Comparison of ENCODE assay signal across 8 cellular contexts in the genomic region with DNA sequence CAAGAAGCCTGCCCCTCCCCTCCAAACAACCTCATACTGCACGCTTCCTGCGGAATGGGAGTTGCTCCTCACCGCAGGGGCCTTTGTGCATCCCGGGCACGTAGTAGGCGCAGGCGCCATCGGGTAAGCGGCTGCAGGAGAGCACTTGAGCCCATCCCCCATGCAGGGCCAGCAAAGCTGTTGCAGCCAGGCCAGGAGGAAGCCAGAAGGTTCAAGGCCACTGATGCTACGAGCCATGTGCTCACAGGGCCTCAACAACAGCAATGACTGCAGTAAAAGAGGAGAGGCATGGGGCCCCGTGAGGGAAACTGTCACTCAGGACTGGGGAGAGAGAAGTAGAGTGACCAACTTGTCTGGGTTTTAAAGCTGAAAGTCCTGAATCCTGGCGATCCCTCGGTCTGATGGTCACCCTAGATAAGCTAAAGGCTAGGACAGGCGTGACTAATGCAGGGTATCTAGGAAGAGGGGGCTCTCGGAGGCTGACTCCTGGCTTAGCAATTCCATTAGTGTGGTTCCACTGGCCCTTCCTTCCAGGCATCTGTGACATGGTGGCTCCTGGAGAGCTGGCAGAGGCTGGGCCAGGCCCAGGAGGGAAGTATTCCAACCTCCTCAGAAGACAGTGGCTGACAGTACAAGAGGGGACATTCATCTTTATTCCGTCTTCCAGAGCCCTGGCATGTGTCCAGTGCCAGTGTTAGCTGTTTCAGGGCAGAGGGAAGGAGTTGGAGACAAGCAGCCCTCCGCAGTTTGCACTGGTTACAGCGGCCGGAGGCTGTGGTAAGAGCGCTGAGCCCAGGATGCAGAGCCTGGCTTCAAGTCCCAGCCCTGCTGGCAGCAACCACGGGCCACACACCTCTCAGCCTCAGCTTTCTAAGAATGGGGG. TPM values are rescaled to one million over a fixed set of nuclear protein-coding genes. Genes with fewer than 3 reads are reported as not detected.
DNase-seq lines count a peak whose midpoint lies in the region; ATAC-seq and TF ChIP-seq lines count a peak whose summit lies in the region.

No MANE protein-coding gene starts in this region.

- intact Hi-C loops in left ventricle myocardium superior (cut with micrococcal nuclease): no loop called here

- H3K9me3 ChIP-seq in smooth muscle cell (replicated peaks; ENCODE audit: low read depth): no peaks in the 10 kb centered on the region

- no peaks in the 10 kb centered on the region for H3K27me3 Mint-ChIP-seq in T-helper 2 cell treated with Interferon-gamma antibody and Interleukin-4, amounts not matched to agents 5 μg/mL and 100 μg/mL, for 36 hours (ENCODE audit: low read depth)

- peaks cover 12% of the 10 kb centered on the region for H3F3A ChIP-seq in smooth muscle cell (ENCODE audit: low read depth)

- peaks cover 31% of the 10 kb centered on the region for H4K20me1 ChIP-seq in smooth muscle cell (ENCODE audit: low read depth)

- peaks cover 19% of the 10 kb centered on the region for H3K36me3 Mint-ChIP-seq in T-helper 2 cell treated with Interferon-gamma antibody and Interleukin-4, amounts not matched to agents 5 μg/mL and 100 μg/mL, for 36 hours (ENCODE audit: low read depth)

- peaks cover 10% of the 10 kb centered on the region for H3K4me1 ChIP-seq in smooth muscle cell (ENCODE audit: low read depth)

- no peaks in the 10 kb centered on the region for H3K36me3 ChIP-seq in smooth muscle cell (ENCODE audit: low read depth)

- ATAC-seq in SK-N-SH treated with all-trans-retinoic acid at 6 μM for 48 hours: peak; percentile 42
- peak; percentile 27 for ATAC-seq in left ventricle myocardium superior
- no peak for ATAC-seq in HG02973 (IDR thresholded peaks at IDR 0.05; ENCODE audit: unreplicated experiment)
- no peak for ATAC-seq in HG02870 (IDR thresholded peaks at IDR 0.05; ENCODE audit: unreplicated experiment)
- ATAC-seq in GM18502 (IDR thresholded peaks at IDR 0.05; ENCODE audit: poor library complexity, unreplicated experiment): no peak

- no peaks in the 10 kb centered on the region for H3K79me2 ChIP-seq in smooth muscle cell (ENCODE audit: low read depth)

- no peak overlapping the region for H2AFZ ChIP-seq in smooth muscle cell (ENCODE audit: low read depth)

- peak overlapping the region; percentile 2 for H3K27ac ChIP-seq in smooth muscle cell (ENCODE audit: low read depth)

- H3K4me3 Mint-ChIP-seq in T-helper 2 cell treated with Interferon-gamma antibody and Interleukin-4, amounts not matched to agents 5 μg/mL and 100 μg/mL, for 36 hours: no peak overlapping the region

- H3K4me1 Mint-ChIP-seq in T-helper 2 cell treated with Interferon-gamma antibody and Interleukin-4, amounts not matched to agents 5 μg/mL and 100 μg/mL, for 36 hours (ENCODE audit: low read depth): peaks cover 6% of the 10 kb centered on the region

- no peak overlapping the region for H3K4me3 ChIP-seq in smooth muscle cell

- H3K27me3 ChIP-seq in smooth muscle cell (ENCODE audit: low read depth): no peaks in the 10 kb centered on the region

- H3K4me2 ChIP-seq in smooth muscle cell: peak overlapping the region; percentile 55

- no peaks in the 10 kb centered on the region for H3K9me3 Mint-ChIP-seq in T-helper 2 cell treated with Interferon-gamma antibody and Interleukin-4, amounts not matched to agents 5 μg/mL and 100 μg/mL, for 36 hours

- DNase-seq in T-helper 2 cell treated with Interferon-gamma antibody and Interleukin-4, amounts not matched to agents 5 μg/mL and 100 μg/mL, for 36 hours (ENCODE audit: low spot score): no peak
- DNase-seq in T-helper 2 cell: no peak
- peak; percentile 40 for DNase-seq in left ventricle myocardium superior
- DNase-seq in smooth muscle cell (lab: John Stamatoyannopoulos, UW; ENCODE audit: unreplicated experiment): no peak

- TF ChIP-seq CTCF in smooth muscle cell (IDR thresholded peaks at IDR 0.05; ENCODE audit: borderline replicate concordance, insufficient read depth, poor library complexity, severe bottlenecking): no peak

- peak overlapping the region; percentile 20 for H3K27ac Mint-ChIP-seq in T-helper 2 cell treated with Interferon-gamma antibody and Interleukin-4, amounts not matched to agents 5 μg/mL and 100 μg/mL, for 36 hours

- no peak overlapping the region for H3K9ac ChIP-seq in smooth muscle cell (ENCODE audit: low read depth)

- WGBS in smooth muscle cell (ENCODE audit: low lambda C conversion rate): 37% methylated on average over 21 of the region's 21 CpGs

TF ChIP-seq in SK-N-SH treated with all-trans-retinoic acid at 6 μM for 48 hours, 23 proteins besides CTCF, POLR2A, EP300 and RAD21:
- TF ChIP-seq, protein P1, sequence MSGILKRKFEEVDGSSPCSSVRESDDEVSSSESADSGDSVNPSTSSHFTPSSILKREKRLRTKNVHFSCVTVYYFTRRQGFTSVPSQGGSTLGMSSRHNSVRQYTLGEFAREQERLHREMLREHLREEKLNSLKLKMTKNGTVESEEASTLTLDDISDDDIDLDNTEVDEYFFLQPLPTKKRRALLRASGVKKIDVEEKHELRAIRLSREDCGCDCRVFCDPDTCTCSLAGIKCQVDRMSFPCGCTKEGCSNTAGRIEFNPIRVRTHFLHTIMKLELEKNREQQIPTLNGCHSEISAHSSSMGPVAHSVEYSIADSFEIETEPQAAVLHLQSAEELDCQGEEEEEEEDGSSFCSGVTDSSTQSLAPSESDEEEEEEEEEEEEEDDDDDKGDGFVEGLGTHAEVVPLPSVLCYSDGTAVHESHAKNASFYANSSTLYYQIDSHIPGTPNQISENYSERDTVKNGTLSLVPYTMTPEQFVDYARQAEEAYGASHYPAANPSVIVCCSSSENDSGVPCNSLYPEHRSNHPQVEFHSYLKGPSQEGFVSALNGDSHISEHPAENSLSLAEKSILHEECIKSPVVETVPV (CRISPR knock-in tag; IDR thresholded peaks at IDR 0.05): peak; percentile 12; the same call in 1 of the 2 replicates
- TF ChIP-seq ZC3H10 (CRISPR knock-in tag; IDR thresholded peaks at IDR 0.05) (no peak), ISL1 (CRISPR knock-in tag; IDR thresholded peaks at IDR 0.05) (no peak), PPARA (CRISPR knock-in tag; IDR thresholded peaks at IDR 0.05; ENCODE audit: borderline replicate concordance) (no peak), GLIS3 (CRISPR knock-in tag; IDR thresholded peaks at IDR 0.05) (no peak), CREB5 (CRISPR knock-in tag; IDR thresholded peaks at IDR 0.05; ENCODE audit: low read depth) (no peak), ESRRG (CRISPR knock-in tag; IDR thresholded peaks at IDR 0.05) (peak; percentile 68; the same call in 1 of the 2 replicates), SNAI2 (CRISPR knock-in tag; IDR thresholded peaks at IDR 0.05) (no peak), TSHZ2 (CRISPR knock-in tag; IDR thresholded peaks at IDR 0.05) (no peak), ZNF565 (CRISPR knock-in tag; conservative IDR thresholded peaks at IDR 0.05; ENCODE audit: low read depth) (no peak), RARB (CRISPR knock-in tag; IDR thresholded peaks at IDR 0.05) (no peak), TCF4 (CRISPR knock-in tag; IDR thresholded peaks at IDR 0.05; ENCODE audit: borderline replicate concordance) (no peak), ZNF8 (CRISPR knock-in tag; IDR thresholded peaks at IDR 0.05) (no peak), BACH2 (CRISPR knock-in tag; IDR thresholded peaks at IDR 0.05; ENCODE audit: borderline replicate concordance) (no peak), ARNTL (CRISPR knock-in tag; IDR thresholded peaks at IDR 0.05; ENCODE audit: borderline replicate concordance, low read depth) (no peak), CSDC2 (CRISPR knock-in tag; IDR thresholded peaks at IDR 0.05) (no peak)

RNA-seq across cellular contexts. Expression of gene GOSR2, which starts 20.8 kb away (rescaled TPM):
- 35.2 TPM for total RNA-seq in left ventricle myocardium superior
- 38.0 and 48.9 TPM in 2 replicates for total RNA-seq in smooth muscle cell
- polyA plus RNA-seq in smooth muscle cell: 64.5 and 70.6 TPM in 2 replicates

RNA-seq across cellular contexts. Expression of gene RPRML, which starts 35.3 kb away (rescaled TPM):
- total RNA-seq in left ventricle myocardium superior (0.32 TPM), smooth muscle cell (not detected in 2 replicates)
- polyA plus RNA-seq in smooth muscle cell: 1.3 TPM in 1 of 2 replicates, not detected in the other

Comparison
In these comparisons a context has a peak if more than half of its experiments do, and no peak if none do; other contexts are left out.
1. ATAC-seq: peak in SK-N-SH treated with all-trans-retinoic acid at 6 μM for 48 hours (single experiment) and left ventricle myocardium superior (single experiment); none in HG02973 (single experiment), HG02870 (single experiment) and GM18502 (single experiment).